8 cellular contexts compared by ENCODE assay signal in genomic region chr4:112145820-112146813, GRCh38. TPM values are rescaled to one million over a fixed set of nuclear protein-coding genes. Genes with fewer than 3 reads are reported as not detected.
DNase-seq lines count a peak whose midpoint lies in the region; ATAC-seq lines count a peak whose summit lies in the region.

No MANE protein-coding gene starts in this region.

- DNase-seq in COLO829 (ENCODE audit: low spot score) (peak; percentile 61), T follicular helper cell (ENCODE audit: low read depth) (peak; percentile 36), amniotic epithelial cell (ENCODE audit: low read depth) (peak; percentile 43), hepatic stellate cell (ENCODE audit: low spot score) (peak; percentile 57), retina (peak; percentile 75), mesenteric fat pad (ENCODE audit: low spot score) (no peak)

- peak; percentile 54 for ATAC-seq in GM19452 (IDR thresholded peaks at IDR 0.05; ENCODE audit: unreplicated experiment)
- peak; percentile 37 for ATAC-seq in HG03521 (IDR thresholded peaks at IDR 0.05; ENCODE audit: unreplicated experiment)

RNA-seq across cellular contexts. Expression of gene FAM241A, which starts 0.9 kb away (rescaled TPM):
- 23.2 TPM for total RNA-seq in mesenteric fat pad
